8 cellular contexts compared by ENCODE assay signal in genomic region chr12:62604373-62604772, GRCh38.
A peak's percentile ranks its signal among the peaks of the same experiment; 100 is the strongest.
DNase-seq lines count a peak whose midpoint lies in the region; ATAC-seq, FAIRE-seq and TF ChIP-seq lines count a peak whose summit lies in the region.

No MANE protein-coding gene starts in this region.

- H3K36me3 ChIP-seq in HAP-1 (replicated peaks) (no peaks in the 10 kb centered on the region), gastroesophageal sphincter (no peaks in the 10 kb centered on the region), small intestine (ENCODE audit: control insufficient read depth in 2 of 2, insufficient read depth in 2 of 2, low read length in 2 of 2) (no peaks in the 10 kb centered on the region)

- in situ Hi-C loops in HAP-1 (cut with MboI; ENCODE audit: low sequenced_read_pairs): no loop called here

- H3K4me3 ChIP-seq in HAP-1 (peak overlapping the region; percentile 59), gastroesophageal sphincter (peak overlapping the region; percentile 57 to 85), skin epidermis (peak overlapping the region; percentile 55 to 94 (median 83)), small intestine (ENCODE audit: low read depth in 1 of 2, low read length in 2 of 2) (no peak overlapping the region)

- peak overlapping the region in 3 of 4 donors; percentile 98 to 100 (median 99) for H3K27ac ChIP-seq in gastroesophageal sphincter
- peak overlapping the region in 19 of 21 experiments; percentile 99 to 100 (median 99) for H3K27ac ChIP-seq in skin epidermis
- H3K27ac ChIP-seq in small intestine (ENCODE audit: low read depth in 1 of 2, low read length in 1 of 2): no peak overlapping the region

- H3K27me3 ChIP-seq in HAP-1 (ENCODE audit: low read depth) (no peaks in the 10 kb centered on the region), gastroesophageal sphincter (no peaks in the 10 kb centered on the region), small intestine (ENCODE audit: control insufficient read depth in 2 of 2, insufficient read depth in 2 of 2, low read length in 2 of 2) (no peaks in the 10 kb centered on the region)

- no peak for TF ChIP-seq POLR2A in gastroesophageal sphincter (IDR thresholded peaks at IDR 0.05)

- ATAC-seq in gastroesophageal sphincter (no peak), HG03432 (IDR thresholded peaks at IDR 0.05; ENCODE audit: unreplicated experiment) (no peak)

- H3K9me3 ChIP-seq in HAP-1: no peaks in the 10 kb centered on the region
- no peaks in the 10 kb centered on the region for H3K9me3 ChIP-seq in gastroesophageal sphincter
- no peaks in the 10 kb centered on the region for H3K9me3 ChIP-seq in small intestine (ENCODE audit: control insufficient read depth, low read depth)

- DNase-seq in HAP-1 (ENCODE audit: low spot score in 2 of 2) (no peak), ureter (ENCODE audit: low spot score) (no peak), small intestine (no peak), NCI-H510A (lab: John Stamatoyannopoulos, UW) (no peak)
- no peak for DNase-seq in T-helper 2 cell treated with Interferon-gamma antibody and Interleukin-4, amounts not matched to agents 5 μg/mL and 100 μg/mL, for 36 hours (ENCODE audit: low spot score)

- no peak for TF ChIP-seq CTCF in gastroesophageal sphincter (IDR thresholded peaks at IDR 0.05)

- FAIRE-seq in small intestine (lab: Jason Lieb, UNC): no peak

- H3K36me3 Mint-ChIP-seq in T-helper 2 cell treated with Interferon-gamma antibody and Interleukin-4, amounts not matched to agents 5 μg/mL and 100 μg/mL, for 36 hours (ENCODE audit: low read depth): peaks cover 27% of the 10 kb centered on the region

- WGBS in gastroesophageal sphincter (ENCODE audit: low coverage in 1 of 2), 2 donors: 4 to 14% methylated on average over 1 of the region's 1 CpG
- 53 to 83% (median 80%) methylated on average over 1 of the region's 1 CpG for WGBS in small intestine, 3 donors

- H3K4me1 Mint-ChIP-seq in T-helper 2 cell treated with Interferon-gamma antibody and Interleukin-4, amounts not matched to agents 5 μg/mL and 100 μg/mL, for 36 hours (ENCODE audit: low read depth): peaks cover 32% of the 10 kb centered on the region

- H3K4me1 ChIP-seq in HAP-1: peaks cover 42% of the 10 kb centered on the region
- H3K4me1 ChIP-seq in gastroesophageal sphincter: peaks cover 0 to 51% (median 3%) of the 10 kb centered on the region in 3 donors
- peaks cover 0 to 2% of the 10 kb centered on the region in 2 donors for H3K4me1 ChIP-seq in small intestine (ENCODE audit: control insufficient read depth in 2 of 2, insufficient read depth in 1 of 2, low read depth in 1 of 2, low read length in 1 of 2)

- H3K9me3 Mint-ChIP-seq in T-helper 2 cell treated with Interferon-gamma antibody and Interleukin-4, amounts not matched to agents 5 μg/mL and 100 μg/mL, for 36 hours: no peaks in the 10 kb centered on the region

- H3K27me3 Mint-ChIP-seq in T-helper 2 cell treated with Interferon-gamma antibody and Interleukin-4, amounts not matched to agents 5 μg/mL and 100 μg/mL, for 36 hours (ENCODE audit: low read depth): no peaks in the 10 kb centered on the region

- peak overlapping the region; percentile 92 for H3K4me3 Mint-ChIP-seq in T-helper 2 cell treated with Interferon-gamma antibody and Interleukin-4, amounts not matched to agents 5 μg/mL and 100 μg/mL, for 36 hours

- TF ChIP-seq EP300 in gastroesophageal sphincter (IDR thresholded peaks at IDR 0.05): no peak

- H3K27ac Mint-ChIP-seq in T-helper 2 cell treated with Interferon-gamma antibody and Interleukin-4, amounts not matched to agents 5 μg/mL and 100 μg/mL, for 36 hours: peak overlapping the region; percentile 98

Comparison
In these comparisons a context has a peak if more than half of its experiments do, and no peak if none do; other contexts are left out.
1. H3K4me3 ChIP-seq: peak in HAP-1 (single experiment), gastroesophageal sphincter (2 of 2) and skin epidermis (7 of 7); none in small intestine (0 of 2).
2. H3K27ac ChIP-seq: peak in gastroesophageal sphincter (3 of 4) and skin epidermis (19 of 21); none in small intestine (0 of 2).